9 cellular contexts compared by ENCODE assay signal in genomic region chr11:12182650-12183511, GRCh38.
A peak's percentile ranks its signal among the peaks of the same experiment; 100 is the strongest.
DNase-seq lines count a peak whose midpoint lies in the region; ATAC-seq and TF ChIP-seq lines count a peak whose summit lies in the region.
"Had no signal": no experiment of that assay in that cellular context is flagged by ENCODE, and none has a peak within 500 bp of the region (broad histone marks: within the 10 kb centered on the region; RNA-seq: fewer than 3 reads in every experiment).

No MANE protein-coding gene starts in this region.

- peak overlapping the region; percentile 69; the same call in 1 of the 2 replicates for H2AFZ ChIP-seq in GM23338

- no peak overlapping the region for H3K27ac Mint-ChIP-seq in GM23338

- H3K4me2 ChIP-seq in GM23338, result no peak overlapping the region

- peaks cover 6% of the 10 kb centered on the region; the same call in 2 of the 3 replicates for H3K4me1 Mint-ChIP-seq in GM23338

- no peak overlapping the region for H3K27ac ChIP-seq in GM23338 (ENCODE audit: low read depth)
- H3K27ac ChIP-seq: suprapubic skin had no signal

- H3K4me3 Mint-ChIP-seq in GM23338, result no peak overlapping the region

- no peak for TF ChIP-seq CTCF in GM23338 (conservative IDR thresholded peaks at IDR 0.05; ENCODE audit: low read depth in 2 of 2)
- TF ChIP-seq CTCF in fibroblast of mammary gland (conservative IDR thresholded peaks at IDR 0.05; ENCODE audit: control insufficient read depth, insufficient read depth, low read depth, low read length), result no peak

- DNase-seq in GM23338 (ENCODE audit: low spot score), result no peak
- peak; percentile 87 for DNase-seq in RKO (ENCODE audit: low spot score)
- peak; percentile 99 for DNase-seq in fibroblast of mammary gland (ENCODE audit: low read depth)
- DNase-seq in renal cortical epithelial cell (ENCODE audit: low read depth), result peak; percentile 99
- DNase-seq in 8988T, result no peak
- DNase-seq in left colon, result no peak
- DNase-seq in activated T-cell treated with anti-CD3 and anti-CD28 coated beads, Interleukin-2, amount 50 U/mL, for 1 hour, result no peak

- H3K27me3 ChIP-seq in GM23338 (ENCODE audit: insufficient read depth), result no peaks in the 10 kb centered on the region
- H3K27me3 ChIP-seq: suprapubic skin had no signal

- no peaks in the 10 kb centered on the region for H3F3A ChIP-seq in GM23338 (replicated peaks; ENCODE audit: low read depth)

- H3K4me3 ChIP-seq in GM23338 (no peak overlapping the region), fibroblast of mammary gland (ENCODE audit: control insufficient read depth, low read depth, low read length) (peak overlapping the region; percentile 7)
- H3K4me3 ChIP-seq: suprapubic skin had no signal

- no peak; the same call in 1 of the 3 replicates for ATAC-seq in GM23338
- no peak for ATAC-seq in GM19328 (IDR thresholded peaks at IDR 0.05; ENCODE audit: unreplicated experiment)
- no peak for ATAC-seq in left colon

- no peaks in the 10 kb centered on the region for H3K9me2 ChIP-seq in GM23338 (ENCODE audit: insufficient read depth)

- intact Hi-C loops in left colon (cut with DNase I, micrococcal nuclease), result no loop called here

- no peaks in the 10 kb centered on the region for H3K79me2 ChIP-seq in GM23338 (replicated peaks; ENCODE audit: insufficient read depth)

- H3K4me1 ChIP-seq in GM23338 (ENCODE audit: insufficient read depth), result no peaks in the 10 kb centered on the region

- peaks cover 10% of the 10 kb centered on the region for H3K27me3 Mint-ChIP-seq in GM23338 (ENCODE audit: insufficient read depth, low read depth, poor library complexity)

- H3K36me3 Mint-ChIP-seq in GM23338 (ENCODE audit: low read depth), result no peaks in the 10 kb centered on the region

- no peaks in the 10 kb centered on the region for H3K36me3 ChIP-seq in GM23338 (ENCODE audit: insufficient read depth)
- H3K36me3 ChIP-seq: suprapubic skin had no signal

- no peaks in the 10 kb centered on the region for H4K20me1 ChIP-seq in GM23338 (replicated peaks; ENCODE audit: insufficient read depth)

- no peaks in the 10 kb centered on the region for H3K9me3 Mint-ChIP-seq in GM23338

TF ChIP-seq in GM23338, 12 proteins besides CTCF, POLR2A, EP300 and RAD21:
- TF ChIP-seq NANOG (IDR thresholded peaks at IDR 0.05; ENCODE audit: borderline replicate concordance), result no peak
- TF ChIP-seq JUNB (IDR thresholded peaks at IDR 0.05; ENCODE audit: unreplicated experiment), result no peak
- TF ChIP-seq POLR2AphosphoS5 (IDR thresholded peaks at IDR 0.05; ENCODE audit: low read depth), result no peak
- TF ChIP-seq ZNF331 (CRISPR knock-in tag; IDR thresholded peaks at IDR 0.05; ENCODE audit: low read depth), result no peak
- TF ChIP-seq ZNF114 (CRISPR knock-in tag; IDR thresholded peaks at IDR 0.05), result no peak
- TF ChIP-seq ZNF462 (CRISPR knock-in tag; IDR thresholded peaks at IDR 0.05), result no peak
- no peak for TF ChIP-seq REST (IDR thresholded peaks at IDR 0.05; ENCODE audit: unreplicated experiment)
- TF ChIP-seq CREB1 (CRISPR knock-in tag; IDR thresholded peaks at IDR 0.05; ENCODE audit: low read depth), result no peak
- TF ChIP-seq STAT1 (IDR thresholded peaks at IDR 0.05; ENCODE audit: unreplicated experiment), result no peak
- TF ChIP-seq EZH2 (IDR thresholded peaks at IDR 0.05; ENCODE audit: low read depth, unreplicated experiment), result no peak
- TF ChIP-seq ETS1 (IDR thresholded peaks at IDR 0.05), result no peak
- TF ChIP-seq EZH2phosphoT487 (IDR thresholded peaks at IDR 0.05; ENCODE audit: unreplicated experiment), result no peak

Comparison
In these comparisons a context has a peak if more than half of its experiments do, and no peak if none do; other contexts are left out.
1. DNase-seq: peak in RKO (single experiment), fibroblast of mammary gland (single experiment) and renal cortical epithelial cell (single experiment); none in GM23338 (single experiment), 8988T (single experiment), left colon (0 of 2) and activated T-cell treated with anti-CD3 and anti-CD28 coated beads, Interleukin-2, amount 50 U/mL, for 1 hour (single experiment).